ENCODE assay signal across 26 cellular contexts in the genomic region with DNA sequence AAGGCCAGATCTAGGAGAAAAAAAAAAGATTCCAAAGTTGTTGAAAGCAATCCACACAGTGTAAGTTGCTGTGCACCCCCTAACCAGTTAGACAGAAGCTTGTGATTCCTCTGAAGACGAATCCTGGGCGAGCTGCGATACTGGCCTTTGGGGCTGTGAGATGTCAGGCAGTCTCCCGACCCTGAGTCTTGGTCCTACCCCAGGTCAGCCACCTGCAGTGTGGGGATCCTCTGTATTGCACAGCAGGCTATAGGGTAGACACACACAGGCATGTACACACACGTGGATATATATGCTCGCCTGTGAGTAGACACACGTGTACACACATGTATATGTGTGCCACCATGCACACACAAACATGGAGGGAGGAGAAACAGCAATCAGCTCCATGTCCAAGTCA. TPM values are rescaled to one million over a fixed set of nuclear protein-coding genes. Genes with fewer than 3 reads are reported as not detected.
DNase-seq lines count a peak whose midpoint lies in the region; ATAC-seq, FAIRE-seq and TF ChIP-seq lines count a peak whose summit lies in the region.
"Had no signal": no experiment of that assay in that cellular context is flagged by ENCODE, and none has a peak within 500 bp of the region (broad histone marks: within the 10 kb centered on the region; RNA-seq: fewer than 3 reads in every experiment).

No MANE protein-coding gene starts in this region.

- H3K36me3 Mint-ChIP-seq in activated T-cell treated with anti-CD3 and anti-CD28 coated beads, Interleukin-2, amount 50 U/mL, for 24 hours (ENCODE audit: low read depth) = no peaks in the 10 kb centered on the region
- no peaks in the 10 kb centered on the region for H3K36me3 Mint-ChIP-seq in activated T-cell treated with anti-CD3 and anti-CD28 coated beads, Interleukin-2, amount 50 U/mL, for 72 hours (ENCODE audit: insufficient read depth in 2 of 2)
- no peaks in the 10 kb centered on the region for H3K36me3 Mint-ChIP-seq in osteocyte (ENCODE audit: unreplicated experiment)
- H3K36me3 Mint-ChIP-seq: CD4-positive, CD25-positive, alpha-beta regulatory T cell had no signal

- no peak overlapping the region for H3K9ac ChIP-seq in kidney (ENCODE audit: low read length in 2 of 2)

- no peak overlapping the region for H3K4me3 Mint-ChIP-seq in activated T-cell treated with anti-CD3 and anti-CD28 coated beads, Interleukin-2, amount 50 U/mL, for 24 hours
- H3K4me3 Mint-ChIP-seq in activated T-cell treated with anti-CD3 and anti-CD28 coated beads, Interleukin-2, amount 50 U/mL, for 72 hours = no peak overlapping the region
- no peak overlapping the region for H3K4me3 Mint-ChIP-seq in osteocyte (ENCODE audit: unreplicated experiment)

- intact Hi-C loops in kidney (cut with DNase I) = no loop called here

- ATAC-seq in activated T-cell treated with anti-CD3 and anti-CD28 coated beads, Interleukin-2, amount 50 U/mL, for 72 hours (replicated peaks in 1 of 2) = no peak
- no peak for ATAC-seq in GM18519 (IDR thresholded peaks at IDR 0.05; ENCODE audit: low FRiP score, unreplicated experiment)
- no peak for ATAC-seq in GM19035 (IDR thresholded peaks at IDR 0.05; ENCODE audit: unreplicated experiment)

- H3K9me3 Mint-ChIP-seq in activated T-cell treated with anti-CD3 and anti-CD28 coated beads, Interleukin-2, amount 50 U/mL, for 24 hours = no peaks in the 10 kb centered on the region
- H3K9me3 Mint-ChIP-seq in activated T-cell treated with anti-CD3 and anti-CD28 coated beads, Interleukin-2, amount 50 U/mL, for 72 hours = no peaks in the 10 kb centered on the region
- no peaks in the 10 kb centered on the region for H3K9me3 Mint-ChIP-seq in osteocyte (ENCODE audit: unreplicated experiment)

- H3K27me3 Mint-ChIP-seq in activated T-cell treated with anti-CD3 and anti-CD28 coated beads, Interleukin-2, amount 50 U/mL, for 24 hours = no peaks in the 10 kb centered on the region
- H3K27me3 Mint-ChIP-seq in activated T-cell treated with anti-CD3 and anti-CD28 coated beads, Interleukin-2, amount 50 U/mL, for 72 hours (ENCODE audit: low read depth) = no peaks in the 10 kb centered on the region
- H3K27me3 Mint-ChIP-seq in osteocyte (ENCODE audit: unreplicated experiment) = peaks cover 3% of the 10 kb centered on the region
- H3K27me3 Mint-ChIP-seq: CD4-positive, CD25-positive, alpha-beta regulatory T cell had no signal

- H3K36me3 ChIP-seq in KOPT-K1 (ENCODE audit: insufficient read depth, low read length) (no peaks in the 10 kb centered on the region), kidney (ENCODE audit: control insufficient read depth in 1 of 2, insufficient read depth in 2 of 2, low read length in 2 of 2) (no peaks in the 10 kb centered on the region)

- TF ChIP-seq CTCF in kidney (IDR thresholded peaks at IDR 0.05; ENCODE audit: borderline replicate concordance, extremely low read depth, insufficient read depth) (no peak), osteocyte (IDR thresholded peaks at IDR 0.05) (no peak)

- H3K4me1 Mint-ChIP-seq in activated T-cell treated with anti-CD3 and anti-CD28 coated beads, Interleukin-2, amount 50 U/mL, for 24 hours (ENCODE audit: low read depth) = peaks cover 21% of the 10 kb centered on the region
- H3K4me1 Mint-ChIP-seq in activated T-cell treated with anti-CD3 and anti-CD28 coated beads, Interleukin-2, amount 50 U/mL, for 72 hours (ENCODE audit: low read depth) = no peaks in the 10 kb centered on the region
- no peaks in the 10 kb centered on the region for H3K4me1 Mint-ChIP-seq in osteocyte (ENCODE audit: unreplicated experiment)

- no peak overlapping the region for H3K27ac Mint-ChIP-seq in activated T-cell treated with anti-CD3 and anti-CD28 coated beads, Interleukin-2, amount 50 U/mL, for 24 hours
- no peak overlapping the region for H3K27ac Mint-ChIP-seq in activated T-cell treated with anti-CD3 and anti-CD28 coated beads, Interleukin-2, amount 50 U/mL, for 72 hours
- H3K27ac Mint-ChIP-seq in osteocyte (ENCODE audit: unreplicated experiment) = no peak overlapping the region

- H3K9me3 ChIP-seq in KOPT-K1 (ENCODE audit: insufficient read depth, low read length, poor library complexity, severe bottlenecking) = no peaks in the 10 kb centered on the region
- H3K9me3 ChIP-seq in kidney (ENCODE audit: control insufficient read depth in 1 of 2, low read length in 2 of 2) = no peaks in the 10 kb centered on the region

- FAIRE-seq in kidney (lab: Jason Lieb, UNC) = no peak
- FAIRE-seq: H1, HTR-8/SVneo had no signal

- H3K27ac ChIP-seq in KOPT-K1 (ENCODE audit: low read depth, low read length, poor library complexity, severe bottlenecking) (peak overlapping the region; percentile 78), kidney (ENCODE audit: low read depth in 2 of 2, low read length in 2 of 2) (no peak overlapping the region)

- no peaks in the 10 kb centered on the region for H3K4me1 ChIP-seq in kidney (ENCODE audit: control insufficient read depth in 1 of 2, insufficient read depth in 1 of 2, low read depth in 1 of 2, low read length in 2 of 2)

- H3K4me3 ChIP-seq in kidney (ENCODE audit: low read length in 2 of 2) = no peak overlapping the region

- peak; percentile 23 for DNase-seq in activated T-cell treated with anti-CD3 and anti-CD28 coated beads, Interleukin-2, amount 50 U/mL, for 24 hours
- no peak for DNase-seq in activated T-cell treated with anti-CD3 and anti-CD28 coated beads, Interleukin-2, amount 50 U/mL, for 72 hours
- DNase-seq in kidney (peak; percentile 34), osteocyte (ENCODE audit: extremely low spot score, unreplicated experiment) (peak; percentile 68), NCI-H446 (lab: John Stamatoyannopoulos, UW) (no peak)
- DNase-seq: CD4-positive, CD25-positive, alpha-beta regulatory T cell; COR-L47; DMS53; HCEC 1CT; KBM-7; MM.1S; NCI-H1694; NCI-H2029 treated with DMSO at 0.1 percent for 48 hours; NCI-H69; RPMI8226; SHP77 treated with DMSO at 0.1 percent for 48 hours had no signal

RNA-seq across cellular contexts. Expression of gene ACTRT2, which starts 12.9 kb away (rescaled TPM):
- not detected for total RNA-seq in activated T-cell treated with anti-CD3 and anti-CD28 coated beads, Interleukin-2, amount 50 U/mL, for 72 hours
- not detected for total RNA-seq in kidney
- not detected for polyA plus RNA-seq in kidney (ENCODE audit: insufficient read depth, low read depth, low replicate concordance)
- not detected in 2 replicates for total RNA-seq in osteocyte
- total RNA-seq: A172; CD4-positive, CD25-positive, alpha-beta regulatory T cell; Daoy; G401; H1; NCI-H460 had no signal
- polyA plus RNA-seq: BJ; CD4-positive, CD25-positive, alpha-beta regulatory T cell; H1 had no signal

RNA-seq across cellular contexts. Expression of gene PRDM16, which starts 34.8 kb away (rescaled TPM):
- total RNA-seq in activated T-cell treated with anti-CD3 and anti-CD28 coated beads, Interleukin-2, amount 50 U/mL, for 72 hours = 1 to 10 TPM in 1 of 2 donors, under 1 TPM in 1; 0.77 to 1.7 TPM
- 21.9 TPM for total RNA-seq in kidney
- polyA plus RNA-seq in kidney (ENCODE audit: insufficient read depth, low read depth, low replicate concordance) = 3.0 TPM
- 7.1 and 7.4 TPM in 2 replicates for total RNA-seq in osteocyte
- polyA plus RNA-seq: CD4-positive, CD25-positive, alpha-beta regulatory T cell had no signal

Comparison
In these comparisons a context has a peak if more than half of its experiments do, and no peak if none do; other contexts are left out.
1. DNase-seq: peak in activated T-cell treated with anti-CD3 and anti-CD28 coated beads, Interleukin-2, amount 50 U/mL, for 24 hours (single experiment), kidney (single experiment) and osteocyte (single experiment); none in activated T-cell treated with anti-CD3 and anti-CD28 coated beads, Interleukin-2, amount 50 U/mL, for 72 hours (0 of 2) and NCI-H446 (0 of 2).